ENCODE assay signal across 19 cellular contexts in the genomic region with DNA sequence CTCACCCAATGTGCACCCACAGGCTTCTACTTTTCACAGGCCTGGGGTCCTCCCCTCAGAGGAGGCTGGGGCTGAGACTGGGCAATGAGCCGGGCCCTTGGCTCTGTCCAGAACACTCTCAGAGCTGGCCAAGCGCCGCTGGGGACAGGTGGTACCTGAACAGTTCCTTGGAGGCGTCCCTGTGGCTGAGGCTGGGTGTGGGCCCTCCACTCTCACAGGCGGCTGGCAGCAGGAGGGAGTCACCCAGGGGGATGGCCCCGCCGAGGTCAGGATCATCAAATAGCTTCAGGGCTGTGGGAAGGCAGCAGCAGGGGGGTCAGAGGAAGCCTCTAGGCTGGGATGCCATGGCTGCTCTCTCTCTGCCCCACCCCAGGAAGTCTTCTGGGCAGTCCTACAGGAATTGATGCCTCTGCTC. TPM values are rescaled to one million over a fixed set of nuclear protein-coding genes. Genes with fewer than 3 reads are reported as not detected.
DNase-seq lines count a peak whose midpoint lies in the region; ATAC-seq, FAIRE-seq and TF ChIP-seq lines count a peak whose summit lies in the region.
"Had no signal": no experiment of that assay in that cellular context is flagged by ENCODE, and none has a peak within 500 bp of the region (broad histone marks: within the 10 kb centered on the region; RNA-seq: fewer than 3 reads in every experiment).

No MANE protein-coding gene starts in this region.

- H3K27ac Mint-ChIP-seq in activated CD4-positive, alpha-beta T cell treated with anti-CD3 and anti-CD28 coated beads, Interleukin-2, amount 10 ng/mL, durations not matched to agents 7 days and 5 days, result no peak overlapping the region
- H3K27ac Mint-ChIP-seq: CD4-positive, alpha-beta memory T cell had no signal

- peak; percentile 35 for DNase-seq in WERI-Rb-1
- DNase-seq in Right ventricle myocardium superior, result peak; percentile 40
- DNase-seq in lower lobe of right lung, result peak; percentile 43
- no peak for DNase-seq in activated CD4-positive, alpha-beta T cell treated with anti-CD3 and anti-CD28 coated beads, Interleukin-2, amount 10 ng/mL, durations not matched to agents 7 days and 5 days
- no peak for DNase-seq in NOMO-1 treated with DMSO at 0.1 percent for 48 hours (lab: John Stamatoyannopoulos, UW; ENCODE audit: unreplicated experiment)
- DNase-seq in small intestine, result no peak
- DNase-seq: CD4-positive, alpha-beta memory T cell; DMS153; erythroblast; GF-D8; IMR-90; naive B cell; NCI-H1436; PC-3; stimulated activated CD4-positive, alpha-beta T cell treated with anti-CD3 and anti-CD28 coated beads, Interleukin-4, amount 100 ng/mL, for 1 hour had no signal

- no peaks in the 10 kb centered on the region for H3K4me1 Mint-ChIP-seq in activated CD4-positive, alpha-beta T cell treated with anti-CD3 and anti-CD28 coated beads, Interleukin-2, amount 10 ng/mL, durations not matched to agents 7 days and 5 days
- H3K4me1 Mint-ChIP-seq: naive B cell had no signal

- CTCF ChIA-PET in activated CD4-positive, alpha-beta T cell treated with anti-CD3 and anti-CD28 coated beads, Interleukin-2, amount 10 ng/mL, durations not matched to agents 7 days and 5 days (lab: Charles Lee), result no interaction called here

- H3K27ac ChIP-seq in WERI-Rb-1 (peak overlapping the region; percentile 74), lower lobe of right lung (no peak overlapping the region), subcutaneous abdominal adipose tissue (ENCODE audit: low read depth, low read length) (peak overlapping the region; percentile 87), small intestine (ENCODE audit: low read depth in 1 of 2, low read length in 1 of 2) (no peak overlapping the region)
- H3K27ac ChIP-seq: HL-60 had no signal

- H3K36me3 Mint-ChIP-seq in activated CD4-positive, alpha-beta T cell treated with anti-CD3 and anti-CD28 coated beads, Interleukin-2, amount 10 ng/mL, durations not matched to agents 7 days and 5 days (ENCODE audit: low read depth), result no peaks in the 10 kb centered on the region

- no peak for FAIRE-seq in small intestine (lab: Jason Lieb, UNC)

- H3K9me3 ChIP-seq in WERI-Rb-1 (ENCODE audit: severe bottlenecking) (no peaks in the 10 kb centered on the region), lower lobe of right lung (no peaks in the 10 kb centered on the region), subcutaneous abdominal adipose tissue (ENCODE audit: control insufficient read depth in 5 of 5, low read length in 5 of 5) (no peaks in the 10 kb centered on the region), small intestine (ENCODE audit: control insufficient read depth, low read depth) (no peaks in the 10 kb centered on the region)

- no peaks in the 10 kb centered on the region for H3K9me3 Mint-ChIP-seq in activated CD4-positive, alpha-beta T cell treated with anti-CD3 and anti-CD28 coated beads, Interleukin-2, amount 10 ng/mL, durations not matched to agents 7 days and 5 days
- H3K9me3 Mint-ChIP-seq: CD4-positive, alpha-beta memory T cell; naive B cell had no signal

- H3K27me3 Mint-ChIP-seq in activated CD4-positive, alpha-beta T cell treated with anti-CD3 and anti-CD28 coated beads, Interleukin-2, amount 10 ng/mL, durations not matched to agents 7 days and 5 days, result no peaks in the 10 kb centered on the region
- H3K27me3 Mint-ChIP-seq: CD4-positive, alpha-beta memory T cell; naive B cell had no signal

- H3K4me1 ChIP-seq in lower lobe of right lung, result peaks cover 30% of the 10 kb centered on the region
- H3K4me1 ChIP-seq in subcutaneous abdominal adipose tissue (ENCODE audit: control insufficient read depth in 5 of 5, insufficient read depth in 5 of 5, low read length in 5 of 5), result peaks cover 13 to 66% (median 35%) of the 10 kb centered on the region in 5 donors
- H3K4me1 ChIP-seq in small intestine (ENCODE audit: control insufficient read depth in 2 of 2, insufficient read depth in 1 of 2, low read depth in 1 of 2, low read length in 1 of 2), result no peaks in the 10 kb centered on the region

- H3K4me3 ChIP-seq in WERI-Rb-1 (ENCODE audit: low read depth, low read length) (no peak overlapping the region), lower lobe of right lung (no peak overlapping the region), subcutaneous abdominal adipose tissue (ENCODE audit: low read depth in 1 of 5, low read length in 5 of 5) (no peak overlapping the region), small intestine (ENCODE audit: low read depth in 1 of 2, low read length in 2 of 2) (no peak overlapping the region)

- H3K36me3 ChIP-seq in WERI-Rb-1 (no peaks in the 10 kb centered on the region), lower lobe of right lung (peaks cover 61% of the 10 kb centered on the region), subcutaneous abdominal adipose tissue (ENCODE audit: control insufficient read depth in 5 of 5, insufficient read depth in 5 of 5, low read length in 5 of 5) (peaks cover 0 to 61% (median 54%) of the 10 kb centered on the region in 5 donors), small intestine (ENCODE audit: control insufficient read depth in 2 of 2, insufficient read depth in 2 of 2, low read length in 2 of 2) (peaks cover 2 to 5% of the 10 kb centered on the region in 2 donors)

- no peak for ATAC-seq in Right ventricle myocardium superior (ENCODE audit: poor library complexity)
- no peak for ATAC-seq in lower lobe of right lung
- ATAC-seq in HG02588 (IDR thresholded peaks at IDR 0.05; ENCODE audit: unreplicated experiment), result no peak
- ATAC-seq: HCT116, PC-3 had no signal

- POLR2A ChIA-PET in activated CD4-positive, alpha-beta T cell treated with anti-CD3 and anti-CD28 coated beads, Interleukin-2, amount 10 ng/mL, durations not matched to agents 7 days and 5 days (lab: Charles Lee), result no interaction called here

- H3K9ac ChIP-seq in subcutaneous abdominal adipose tissue (ENCODE audit: low read length in 5 of 5), result no peak overlapping the region

- TF ChIP-seq CTCF in WERI-Rb-1 (IDR thresholded peaks at IDR 0.05; ENCODE audit: low read depth, low read length) (no peak), lower lobe of right lung (IDR thresholded peaks at IDR 0.05) (no peak)

- intact Hi-C loops in Right ventricle myocardium superior (cut with DNase I), result no loop called here
- intact Hi-C loops in lower lobe of right lung (cut with DNase I), result no loop called here

- 89 to 94% (median 92%) methylated on average over 7 of the region's 7 CpGs for whole genome bisulfite sequencing in small intestine, 3 donors

- H3K27me3 ChIP-seq in WERI-Rb-1 (ENCODE audit: insufficient read depth, low read depth, severe bottlenecking) (no peaks in the 10 kb centered on the region), lower lobe of right lung (ENCODE audit: low read depth) (no peaks in the 10 kb centered on the region), subcutaneous abdominal adipose tissue (ENCODE audit: control insufficient read depth in 5 of 5, insufficient read depth in 4 of 5, low read length in 5 of 5) (no peaks in the 10 kb centered on the region), small intestine (ENCODE audit: control insufficient read depth in 2 of 2, insufficient read depth in 2 of 2, low read length in 2 of 2) (no peaks in the 10 kb centered on the region)

- H3K4me3 Mint-ChIP-seq in activated CD4-positive, alpha-beta T cell treated with anti-CD3 and anti-CD28 coated beads, Interleukin-2, amount 10 ng/mL, durations not matched to agents 7 days and 5 days, result no peak overlapping the region
- H3K4me3 Mint-ChIP-seq: CD4-positive, alpha-beta memory T cell; naive B cell had no signal

RNA-seq across cellular contexts. Expression of a gene that starts 27.1 kb away (rescaled TPM):
- total RNA-seq in Right ventricle myocardium superior (19.7 TPM), lower lobe of right lung (39.9 TPM)
- 10 to 100 TPM; 14.1 to 14.4 TPM for total RNA-seq in activated CD4-positive, alpha-beta T cell treated with anti-CD3 and anti-CD28 coated beads, Interleukin-2, amount 10 ng/mL, durations not matched to agents 7 days and 5 days
- polyA plus RNA-seq in small intestine, result 10 to 100 TPM; 18.5 to 23.5 (median 23.2) TPM

RNA-seq across cellular contexts. Expression of a gene that starts 43.2 kb away (rescaled TPM):
- total RNA-seq in Right ventricle myocardium superior, result 0.38 TPM
- total RNA-seq in lower lobe of right lung, result 0.62 TPM
- total RNA-seq in activated CD4-positive, alpha-beta T cell treated with anti-CD3 and anti-CD28 coated beads, Interleukin-2, amount 10 ng/mL, durations not matched to agents 7 days and 5 days, result not detected
- polyA plus RNA-seq in small intestine, result under 1 TPM in 1 of 3 donors, not detected in 2; 0.16 TPM

Comparison
In these comparisons a context has a peak if more than half of its experiments do, and no peak if none do; other contexts are left out.
1. DNase-seq: peak in WERI-Rb-1 (single experiment), Right ventricle myocardium superior (single experiment) and lower lobe of right lung (single experiment); none in activated CD4-positive, alpha-beta T cell treated with anti-CD3 and anti-CD28 coated beads, Interleukin-2, amount 10 ng/mL, durations not matched to agents 7 days and 5 days (single experiment), NOMO-1 treated with DMSO at 0.1 percent for 48 hours (single experiment) and small intestine (single experiment).
2. H3K27ac ChIP-seq: peak in WERI-Rb-1 (single experiment) and subcutaneous abdominal adipose tissue (single experiment); none in lower lobe of right lung (single experiment) and small intestine (0 of 2).